Comparison of ENCODE assay signal across 21 cellular contexts in genomic region chr19:14459703-14460102, GRCh38. TPM values are rescaled to one million over a fixed set of nuclear protein-coding genes. Genes with fewer than 3 reads are reported as not detected.
DNase-seq lines count a peak whose midpoint lies in the region; ATAC-seq and TF ChIP-seq lines count a peak whose summit lies in the region.
"Had no signal": no experiment of that assay in that cellular context is flagged by ENCODE, and none has a peak within 500 bp of the region (broad histone marks: within the 10 kb centered on the region; RNA-seq: fewer than 3 reads in every experiment).

No MANE protein-coding gene starts in this region.

- peak; percentile 100 for ATAC-seq in activated CD8-positive, alpha-beta memory T cell treated with anti-CD3 and anti-CD28 coated beads, Interleukin-2, amount 10 ng/mL, durations not matched to agents 7 days and 5 days
- peak; percentile 97 for ATAC-seq in CD8-positive, alpha-beta T cell
- peak; percentile 100 for ATAC-seq in natural killer cell treated with Interleukin-12 subunit alpha and Interleukin-12 subunit beta and Interleukin-15 and Interleukin-18, amount 100 ng/mL, for 72 hours
- ATAC-seq in gastroesophageal sphincter (no peak), HG03520 (IDR thresholded peaks at IDR 0.05; ENCODE audit: unreplicated experiment) (no peak)
- ATAC-seq: A549, WTC11 had no signal

- no peak overlapping the region for H3K4me3 Mint-ChIP-seq in activated CD8-positive, alpha-beta memory T cell treated with anti-CD3 and anti-CD28 coated beads, Interleukin-2, amount 10 ng/mL, durations not matched to agents 7 days and 5 days
- no peak overlapping the region for H3K4me3 Mint-ChIP-seq in CD8-positive, alpha-beta T cell
- peak overlapping the region; percentile 71 for H3K4me3 Mint-ChIP-seq in natural killer cell treated with Interleukin-12 subunit alpha and Interleukin-12 subunit beta and Interleukin-15 and Interleukin-18, amount 100 ng/mL, for 72 hours
- H3K4me3 Mint-ChIP-seq in activated T-helper 1 cell treated with anti-CD3 and anti-CD28 coated beads, Interleukin-12 subunit alpha, Interleukin-12 subunit beta, Interleukin-2, Interleukin-4 antibody, amounts not matched to agents 30 ng/mL and 10 ng/mL and 1 ng/mL, durations not matched to agents 14 hours and 24 hours and 36 hours = no peak overlapping the region
- H3K4me3 Mint-ChIP-seq: WTC11 had no signal

- H3K27me3 Mint-ChIP-seq in activated CD8-positive, alpha-beta memory T cell treated with anti-CD3 and anti-CD28 coated beads, Interleukin-2, amount 10 ng/mL, durations not matched to agents 7 days and 5 days = no peaks in the 10 kb centered on the region
- no peaks in the 10 kb centered on the region for H3K27me3 Mint-ChIP-seq in CD8-positive, alpha-beta T cell (ENCODE audit: low read depth)
- H3K27me3 Mint-ChIP-seq in natural killer cell treated with Interleukin-12 subunit alpha and Interleukin-12 subunit beta and Interleukin-15 and Interleukin-18, amount 100 ng/mL, for 72 hours = no peaks in the 10 kb centered on the region
- no peaks in the 10 kb centered on the region for H3K27me3 Mint-ChIP-seq in activated T-helper 1 cell treated with anti-CD3 and anti-CD28 coated beads, Interleukin-12 subunit alpha, Interleukin-12 subunit beta, Interleukin-2, Interleukin-4 antibody, amounts not matched to agents 30 ng/mL and 10 ng/mL and 1 ng/mL, durations not matched to agents 14 hours and 24 hours and 36 hours (ENCODE audit: insufficient read depth)

- H3K4me1 ChIP-seq in CD8-positive, alpha-beta T cell (ENCODE audit: insufficient read depth, low read length) = no peaks in the 10 kb centered on the region
- peaks cover 0 to under 1% (median 0%) of the 10 kb centered on the region in 3 donors for H3K4me1 ChIP-seq in gastroesophageal sphincter
- H3K4me1 ChIP-seq: A549, BE2C, esophagus muscularis mucosa, HAP-1, SJSA1, suprapubic skin had no signal

- POLR2A ChIA-PET in CD8-positive, alpha-beta T cell (lab: Charles Lee) = no interaction called here

- peak overlapping the region; percentile 75 for H3K27ac Mint-ChIP-seq in activated CD8-positive, alpha-beta memory T cell treated with anti-CD3 and anti-CD28 coated beads, Interleukin-2, amount 10 ng/mL, durations not matched to agents 7 days and 5 days
- H3K27ac Mint-ChIP-seq in CD8-positive, alpha-beta T cell = peak overlapping the region; percentile 75
- H3K27ac Mint-ChIP-seq in natural killer cell treated with Interleukin-12 subunit alpha and Interleukin-12 subunit beta and Interleukin-15 and Interleukin-18, amount 100 ng/mL, for 72 hours = peak overlapping the region; percentile 50 to 91
- no peak overlapping the region for H3K27ac Mint-ChIP-seq in activated T-helper 1 cell treated with anti-CD3 and anti-CD28 coated beads, Interleukin-12 subunit alpha, Interleukin-12 subunit beta, Interleukin-2, Interleukin-4 antibody, amounts not matched to agents 30 ng/mL and 10 ng/mL and 1 ng/mL, durations not matched to agents 14 hours and 24 hours and 36 hours
- H3K27ac Mint-ChIP-seq: WTC11 had no signal

- peaks cover 37% of the 10 kb centered on the region for H3K36me3 Mint-ChIP-seq in activated CD8-positive, alpha-beta memory T cell treated with anti-CD3 and anti-CD28 coated beads, Interleukin-2, amount 10 ng/mL, durations not matched to agents 7 days and 5 days
- peaks cover 82% of the 10 kb centered on the region for H3K36me3 Mint-ChIP-seq in CD8-positive, alpha-beta T cell
- H3K36me3 Mint-ChIP-seq in natural killer cell treated with Interleukin-12 subunit alpha and Interleukin-12 subunit beta and Interleukin-15 and Interleukin-18, amount 100 ng/mL, for 72 hours = peaks cover 14% of the 10 kb centered on the region
- H3K36me3 Mint-ChIP-seq in activated T-helper 1 cell treated with anti-CD3 and anti-CD28 coated beads, Interleukin-12 subunit alpha, Interleukin-12 subunit beta, Interleukin-2, Interleukin-4 antibody, amounts not matched to agents 30 ng/mL and 10 ng/mL and 1 ng/mL, durations not matched to agents 14 hours and 24 hours and 36 hours (ENCODE audit: low read depth) = peaks cover 27% of the 10 kb centered on the region

- H3K4me3 ChIP-seq in CD8-positive, alpha-beta T cell (ENCODE audit: low read depth, low read length) = no peak overlapping the region
- no peak overlapping the region for H3K4me3 ChIP-seq in gastroesophageal sphincter
- H3K4me3 ChIP-seq: A549, esophagus muscularis mucosa, HAP-1, SJSA1, suprapubic skin had no signal

- H3K9me3 Mint-ChIP-seq in activated CD8-positive, alpha-beta memory T cell treated with anti-CD3 and anti-CD28 coated beads, Interleukin-2, amount 10 ng/mL, durations not matched to agents 7 days and 5 days (ENCODE audit: low read depth) = no peaks in the 10 kb centered on the region
- H3K9me3 Mint-ChIP-seq in CD8-positive, alpha-beta T cell = no peaks in the 10 kb centered on the region
- no peaks in the 10 kb centered on the region for H3K9me3 Mint-ChIP-seq in natural killer cell treated with Interleukin-12 subunit alpha and Interleukin-12 subunit beta and Interleukin-15 and Interleukin-18, amount 100 ng/mL, for 72 hours
- no peaks in the 10 kb centered on the region for H3K9me3 Mint-ChIP-seq in activated T-helper 1 cell treated with anti-CD3 and anti-CD28 coated beads, Interleukin-12 subunit alpha, Interleukin-12 subunit beta, Interleukin-2, Interleukin-4 antibody, amounts not matched to agents 30 ng/mL and 10 ng/mL and 1 ng/mL, durations not matched to agents 14 hours and 24 hours and 36 hours
- H3K9me3 Mint-ChIP-seq: WTC11 had no signal

- TF ChIP-seq EP300 in gastroesophageal sphincter (IDR thresholded peaks at IDR 0.05) = no peak

- peaks cover 26% of the 10 kb centered on the region for H3K4me1 Mint-ChIP-seq in activated CD8-positive, alpha-beta memory T cell treated with anti-CD3 and anti-CD28 coated beads, Interleukin-2, amount 10 ng/mL, durations not matched to agents 7 days and 5 days
- peaks cover 10% of the 10 kb centered on the region for H3K4me1 Mint-ChIP-seq in CD8-positive, alpha-beta T cell (ENCODE audit: low read depth)
- H3K4me1 Mint-ChIP-seq in natural killer cell treated with Interleukin-12 subunit alpha and Interleukin-12 subunit beta and Interleukin-15 and Interleukin-18, amount 100 ng/mL, for 72 hours (ENCODE audit: low read depth in 2 of 2) = peaks cover 13 to 22% of the 10 kb centered on the region in 2 donors
- no peaks in the 10 kb centered on the region for H3K4me1 Mint-ChIP-seq in activated T-helper 1 cell treated with anti-CD3 and anti-CD28 coated beads, Interleukin-12 subunit alpha, Interleukin-12 subunit beta, Interleukin-2, Interleukin-4 antibody, amounts not matched to agents 30 ng/mL and 10 ng/mL and 1 ng/mL, durations not matched to agents 14 hours and 24 hours and 36 hours (ENCODE audit: low read depth)
- H3K4me1 Mint-ChIP-seq: WTC11 had no signal

- TF ChIP-seq CTCF in CD8-positive, alpha-beta T cell (IDR thresholded peaks at IDR 0.05) = no peak
- no peak for TF ChIP-seq CTCF in gastroesophageal sphincter (IDR thresholded peaks at IDR 0.05)

- no peak overlapping the region for H3K27ac ChIP-seq in CD8-positive, alpha-beta T cell (ENCODE audit: low read depth, low read length)
- no peak overlapping the region for H3K27ac ChIP-seq in gastroesophageal sphincter
- H3K27ac ChIP-seq: A549, esophagus muscularis mucosa, SJSA1, suprapubic skin had no signal

- peaks cover 44% of the 10 kb centered on the region for H3K36me3 ChIP-seq in CD8-positive, alpha-beta T cell (ENCODE audit: insufficient read depth, low read length)
- H3K36me3 ChIP-seq in gastroesophageal sphincter = peaks cover 0 to 96% of the 10 kb centered on the region in 2 donors

- DNase-seq in activated CD8-positive, alpha-beta memory T cell treated with anti-CD3 and anti-CD28 coated beads, Interleukin-2, amount 10 ng/mL, durations not matched to agents 7 days and 5 days = peak; percentile 91
- DNase-seq in activated CD8-positive, alpha-beta memory T cell treated with anti-CD3 and anti-CD28 coated beads, Interleukin-2, amount 50 U/mL, for 48 hours = no peak
- DNase-seq in CD8-positive, alpha-beta T cell = peak in 3 of 7 experiments; percentile 35 to 63 (median 46)
- DNase-seq in activated gamma-delta T cell treated with anti-CD3 and anti-CD28 coated beads, Interleukin-2, amount 50 U/mL, for 16 hours (ENCODE audit: low read depth) = peak; percentile 35
- DNase-seq in natural killer cell treated with Interleukin-12 subunit alpha and Interleukin-12 subunit beta and Interleukin-15 and Interleukin-18, amount 100 ng/mL, for 72 hours (ENCODE audit: low spot score) = peak; percentile 90
- no peak for DNase-seq in activated T-helper 1 cell treated with anti-CD3 and anti-CD28 coated beads, Interleukin-12 subunit alpha, Interleukin-12 subunit beta, Interleukin-2, Interleukin-4 antibody, amounts not matched to agents 30 ng/mL and 10 ng/mL and 1 ng/mL, durations not matched to agents 14 hours and 24 hours and 36 hours (ENCODE audit: low spot score)
- DNase-seq: activated naive CD4-positive, alpha-beta T cell treated with anti-CD3 and anti-CD28 coated beads, Interleukin-2, amount 50 U/mL, for 16 hours; BE2C; effector memory CD4-positive, alpha-beta T cell; KBM-7; NCI-H1694 treated with DMSO at 0.1 percent for 48 hours; NCI-H748 treated with DMSO at 0.1 percent for 48 hours; stimulated activated CD4-positive, alpha-beta T cell treated with anti-CD3 and anti-CD28 coated beads, Interleukin-4, amount 100 ng/mL, for 4 hours had no signal

- H3K9me3 ChIP-seq in CD8-positive, alpha-beta T cell (ENCODE audit: low read length) = no peaks in the 10 kb centered on the region
- no peaks in the 10 kb centered on the region for H3K9me3 ChIP-seq in gastroesophageal sphincter
- H3K9me3 ChIP-seq: A549, BE2C, esophagus muscularis mucosa, HAP-1, SJSA1, suprapubic skin had no signal

- intact Hi-C loops in CD8-positive, alpha-beta T cell (cut with DNase I, micrococcal nuclease) = no loop called here
- intact Hi-C loops in activated T-helper 1 cell treated with anti-CD3 and anti-CD28 coated beads, Interleukin-12 subunit alpha, Interleukin-12 subunit beta, Interleukin-2, Interleukin-4 antibody, amounts not matched to agents 30 ng/mL and 10 ng/mL and 1 ng/mL, durations not matched to agents 14 hours and 24 hours and 36 hours (cut with micrococcal nuclease) = no loop called here

- WGBS in gastroesophageal sphincter (ENCODE audit: low coverage in 1 of 2), 2 donors = 52 to 59% methylated on average over 5 of the region's 5 CpGs

- no peak for TF ChIP-seq POLR2A in gastroesophageal sphincter (IDR thresholded peaks at IDR 0.05)

- CTCF ChIA-PET in activated CD8-positive, alpha-beta memory T cell treated with anti-CD3 and anti-CD28 coated beads, Interleukin-2, amount 10 ng/mL, durations not matched to agents 7 days and 5 days (lab: Charles Lee) = interaction anchor here (0.6 to 3.4 kb wide), 10 partner anchors 13 to 323 kb away, joined by 3 to 8 read pairs (median 4); partner anchors contain the start of genes ASF1B, PKN1 and PTGER1
- CTCF ChIA-PET in CD8-positive, alpha-beta T cell (lab: Charles Lee) = interaction anchor here (1.1 to 1.5 kb wide), 2 partner anchors 12 to 21 kb away, joined by 3 to 4 read pairs; no protein-coding TSS in a partner anchor

- no peaks in the 10 kb centered on the region for H3K27me3 ChIP-seq in CD8-positive, alpha-beta T cell (ENCODE audit: insufficient read depth, low read length)
- no peaks in the 10 kb centered on the region for H3K27me3 ChIP-seq in gastroesophageal sphincter
- H3K27me3 ChIP-seq: BE2C, esophagus muscularis mucosa, SJSA1, suprapubic skin had no signal

RNA-seq across cellular contexts. Expression of gene PTGER1, which starts 15.5 kb away (rescaled TPM):
- total RNA-seq in activated CD8-positive, alpha-beta memory T cell treated with anti-CD3 and anti-CD28 coated beads, Interleukin-2, amount 10 ng/mL, durations not matched to agents 7 days and 5 days = under 1 TPM in 1 of 2 experiments, not detected in 1; 0.40 TPM
- under 1 TPM in 1 of 2 experiments, not detected in 1; 0.22 TPM for total RNA-seq in CD8-positive, alpha-beta T cell
- total RNA-seq in natural killer cell treated with Interleukin-12 subunit alpha and Interleukin-12 subunit beta and Interleukin-15 and Interleukin-18, amount 100 ng/mL, for 72 hours = under 1 TPM; 0.31 to 0.67 TPM
- 1 to 10 TPM in 2 of 4 donors, under 1 TPM in 2; 0.23 to 4.6 (median 1.3) TPM for total RNA-seq in gastroesophageal sphincter
- 0.44 and 0.78 TPM in 2 replicates for total RNA-seq in activated T-helper 1 cell treated with anti-CD3 and anti-CD28 coated beads, Interleukin-12 subunit alpha, Interleukin-12 subunit beta, Interleukin-2, Interleukin-4 antibody, amounts not matched to agents 30 ng/mL and 10 ng/mL and 1 ng/mL, durations not matched to agents 14 hours and 24 hours and 36 hours
- total RNA-seq: SJSA1 had no signal

RNA-seq across cellular contexts. Expression of gene PKN1, which starts 26.6 kb away (rescaled TPM):
- 100 to 1,000 TPM; 224 to 236 TPM for total RNA-seq in activated CD8-positive, alpha-beta memory T cell treated with anti-CD3 and anti-CD28 coated beads, Interleukin-2, amount 10 ng/mL, durations not matched to agents 7 days and 5 days
- 100 to 1,000 TPM; 152 to 158 TPM for total RNA-seq in CD8-positive, alpha-beta T cell
- 100 to 1,000 TPM; 140 to 160 TPM for total RNA-seq in natural killer cell treated with Interleukin-12 subunit alpha and Interleukin-12 subunit beta and Interleukin-15 and Interleukin-18, amount 100 ng/mL, for 72 hours
- total RNA-seq in gastroesophageal sphincter = 100 to 1,000 TPM in 3 of 4 donors, 10 to 100 TPM in 1; 98.2 to 286 (median 139) TPM
- total RNA-seq in activated T-helper 1 cell treated with anti-CD3 and anti-CD28 coated beads, Interleukin-12 subunit alpha, Interleukin-12 subunit beta, Interleukin-2, Interleukin-4 antibody, amounts not matched to agents 30 ng/mL and 10 ng/mL and 1 ng/mL, durations not matched to agents 14 hours and 24 hours and 36 hours = 151 and 180 TPM in 2 replicates

RNA-seq across cellular contexts. Expression of gene GIPC1, which starts 36.2 kb away (rescaled TPM):
- total RNA-seq in activated CD8-positive, alpha-beta memory T cell treated with anti-CD3 and anti-CD28 coated beads, Interleukin-2, amount 10 ng/mL, durations not matched to agents 7 days and 5 days = 10 to 100 TPM; 26.2 to 30.8 TPM
- 10 to 100 TPM; 15.6 to 16.0 TPM for total RNA-seq in CD8-positive, alpha-beta T cell
- 10 to 100 TPM; 29.9 to 31.7 TPM for total RNA-seq in natural killer cell treated with Interleukin-12 subunit alpha and Interleukin-12 subunit beta and Interleukin-15 and Interleukin-18, amount 100 ng/mL, for 72 hours
- total RNA-seq in gastroesophageal sphincter = 100 to 1,000 TPM in 1 of 4 donors, 10 to 100 TPM in 3; 63.8 to 115 (median 78.3) TPM
- 42.9 and 43.7 TPM in 2 replicates for total RNA-seq in activated T-helper 1 cell treated with anti-CD3 and anti-CD28 coated beads, Interleukin-12 subunit alpha, Interleukin-12 subunit beta, Interleukin-2, Interleukin-4 antibody, amounts not matched to agents 30 ng/mL and 10 ng/mL and 1 ng/mL, durations not matched to agents 14 hours and 24 hours and 36 hours

RNA-seq across cellular contexts. Expression of gene DDX39A, which starts 40.6 kb away (rescaled TPM):
- total RNA-seq in activated CD8-positive, alpha-beta memory T cell treated with anti-CD3 and anti-CD28 coated beads, Interleukin-2, amount 10 ng/mL, durations not matched to agents 7 days and 5 days = 100 to 1,000 TPM; 273 to 311 TPM
- 100 to 1,000 TPM; 342 to 372 TPM for total RNA-seq in CD8-positive, alpha-beta T cell
- total RNA-seq in natural killer cell treated with Interleukin-12 subunit alpha and Interleukin-12 subunit beta and Interleukin-15 and Interleukin-18, amount 100 ng/mL, for 72 hours = 100 to 1,000 TPM; 225 to 449 TPM
- 10 to 100 TPM; 31.4 to 55.5 (median 43.4) TPM for total RNA-seq in gastroesophageal sphincter
- 273 and 287 TPM in 2 replicates for total RNA-seq in activated T-helper 1 cell treated with anti-CD3 and anti-CD28 coated beads, Interleukin-12 subunit alpha, Interleukin-12 subunit beta, Interleukin-2, Interleukin-4 antibody, amounts not matched to agents 30 ng/mL and 10 ng/mL and 1 ng/mL, durations not matched to agents 14 hours and 24 hours and 36 hours

RNA-seq across cellular contexts. Expression of gene DNAJB1, which starts 58.5 kb away (rescaled TPM):
- 100 to 1,000 TPM in 1 of 2 experiments, 10 to 100 TPM in 1; 86.0 to 103 TPM for total RNA-seq in activated CD8-positive, alpha-beta memory T cell treated with anti-CD3 and anti-CD28 coated beads, Interleukin-2, amount 10 ng/mL, durations not matched to agents 7 days and 5 days
- total RNA-seq in CD8-positive, alpha-beta T cell = 100 to 1,000 TPM; 963 to 995 TPM
- 10 to 100 TPM; 65.3 to 68.8 TPM for total RNA-seq in natural killer cell treated with Interleukin-12 subunit alpha and Interleukin-12 subunit beta and Interleukin-15 and Interleukin-18, amount 100 ng/mL, for 72 hours
- total RNA-seq in gastroesophageal sphincter = 10 to 100 TPM; 59.3 to 72.8 (median 68.2) TPM
- total RNA-seq in activated T-helper 1 cell treated with anti-CD3 and anti-CD28 coated beads, Interleukin-12 subunit alpha, Interleukin-12 subunit beta, Interleukin-2, Interleukin-4 antibody, amounts not matched to agents 30 ng/mL and 10 ng/mL and 1 ng/mL, durations not matched to agents 14 hours and 24 hours and 36 hours = 104 and 120 TPM in 2 replicates

Comparison
In these comparisons a context has a peak if more than half of its experiments do, and no peak if none do; other contexts are left out.
1. DNase-seq: peak in activated CD8-positive, alpha-beta memory T cell treated with anti-CD3 and anti-CD28 coated beads, Interleukin-2, amount 10 ng/mL, durations not matched to agents 7 days and 5 days (single experiment), activated gamma-delta T cell treated with anti-CD3 and anti-CD28 coated beads, Interleukin-2, amount 50 U/mL, for 16 hours (single experiment) and natural killer cell treated with Interleukin-12 subunit alpha and Interleukin-12 subunit beta and Interleukin-15 and Interleukin-18, amount 100 ng/mL, for 72 hours (single experiment); none in activated CD8-positive, alpha-beta memory T cell treated with anti-CD3 and anti-CD28 coated beads, Interleukin-2, amount 50 U/mL, for 48 hours (single experiment) and activated T-helper 1 cell treated with anti-CD3 and anti-CD28 coated beads, Interleukin-12 subunit alpha, Interleukin-12 subunit beta, Interleukin-2, Interleukin-4 antibody, amounts not matched to agents 30 ng/mL and 10 ng/mL and 1 ng/mL, durations not matched to agents 14 hours and 24 hours and 36 hours (single experiment).
2. ATAC-seq: peak in activated CD8-positive, alpha-beta memory T cell treated with anti-CD3 and anti-CD28 coated beads, Interleukin-2, amount 10 ng/mL, durations not matched to agents 7 days and 5 days (single experiment), CD8-positive, alpha-beta T cell (single experiment) and natural killer cell treated with Interleukin-12 subunit alpha and Interleukin-12 subunit beta and Interleukin-15 and Interleukin-18, amount 100 ng/mL, for 72 hours (2 of 2); none in gastroesophageal sphincter (single experiment) and HG03520 (single experiment).